In genomic region chr9:88183798-88184495, GRCh38 we compare ENCODE assay signal across 1 cellular context.
TF ChIP-seq lines count a peak whose summit lies in the region.

No MANE protein-coding gene starts in this region.

TF ChIP-seq in HepG2, 621 proteins besides CTCF, POLR2A, EP300 and RAD21 (continued from another document):
- TF ChIP-seq ZBTB49 (CRISPR knock-in tag; IDR thresholded peaks at IDR 0.05; ENCODE audit: borderline replicate concordance) = no peak
- no peak for TF ChIP-seq ZBTB44 (CRISPR knock-in tag; IDR thresholded peaks at IDR 0.05)
- no peak for TF ChIP-seq RELA (CRISPR knock-in tag; IDR thresholded peaks at IDR 0.05)
- no peak for TF ChIP-seq HNRNPH1 (optimal IDR thresholded peaks at IDR 0.05; ENCODE audit: low read depth, low read length)
- no peak for TF ChIP-seq NONO (IDR thresholded peaks at IDR 0.05)
- no peak for TF ChIP-seq NONO (CRISPR knock-in tag; conservative IDR thresholded peaks at IDR 0.05)
- no peak for TF ChIP-seq FOXO1 (CRISPR knock-in tag; IDR thresholded peaks at IDR 0.05)
- TF ChIP-seq SIX1 (CRISPR knock-in tag; IDR thresholded peaks at IDR 0.05; ENCODE audit: borderline replicate concordance) = no peak
